ENCODE assay signal across 1 cellular context in the genomic region with DNA sequence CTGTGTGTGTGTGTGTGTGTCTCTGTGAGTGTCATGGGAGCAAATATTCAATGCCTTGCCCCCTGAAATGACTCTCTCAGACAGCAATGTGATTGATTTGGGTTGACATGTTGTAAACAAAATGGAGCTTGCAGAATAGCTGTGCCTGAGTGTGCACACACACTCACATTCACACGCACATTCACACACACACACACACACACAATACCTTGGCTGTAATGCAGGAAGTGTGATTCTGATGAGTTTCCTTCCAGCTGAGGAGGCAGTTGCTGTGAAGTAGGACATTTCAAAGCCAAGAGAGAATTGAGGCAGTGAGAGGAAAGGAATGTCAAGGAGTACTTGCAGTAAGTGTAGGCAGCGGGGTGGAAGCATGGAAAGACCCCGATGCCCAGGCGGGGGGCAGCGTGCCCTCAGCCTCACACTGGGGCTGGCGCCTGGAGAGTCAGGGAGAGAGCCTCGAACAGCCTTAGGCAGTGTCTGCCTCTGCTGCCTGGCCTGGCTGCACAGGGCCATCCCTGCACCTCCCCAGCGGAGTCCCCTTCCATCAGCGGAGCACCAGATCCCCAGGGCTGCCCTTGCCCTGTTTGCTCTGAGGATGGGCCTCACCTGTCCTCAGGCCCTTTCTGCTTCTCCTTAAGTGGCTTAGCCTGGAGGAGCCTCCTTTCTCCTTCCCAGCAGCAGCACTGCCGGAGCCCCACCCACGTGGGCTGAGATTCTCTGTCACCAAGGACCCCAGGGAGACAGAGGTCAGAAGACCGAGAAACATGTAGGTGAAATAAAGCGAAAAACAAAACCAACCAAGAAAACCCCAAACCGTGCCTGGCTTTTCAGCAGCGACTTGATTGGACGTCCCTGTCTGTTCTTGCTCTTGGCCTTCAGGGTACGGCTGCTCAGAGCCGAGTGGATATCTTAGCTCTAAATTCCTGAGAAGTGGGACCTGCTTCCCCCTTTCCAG.
TF ChIP-seq lines count a peak whose summit lies in the region.

No MANE protein-coding gene starts in this region.

TF ChIP-seq in GM12878, 131 proteins besides CTCF, POLR2A, EP300 and RAD21 (continues in another document):
- peak; percentile 30; the same call in 1 of the 2 replicates for TF ChIP-seq YY1 (IDR thresholded peaks at IDR 0.05; ENCODE audit: low read depth, low read length)
- TF ChIP-seq, protein P1, sequence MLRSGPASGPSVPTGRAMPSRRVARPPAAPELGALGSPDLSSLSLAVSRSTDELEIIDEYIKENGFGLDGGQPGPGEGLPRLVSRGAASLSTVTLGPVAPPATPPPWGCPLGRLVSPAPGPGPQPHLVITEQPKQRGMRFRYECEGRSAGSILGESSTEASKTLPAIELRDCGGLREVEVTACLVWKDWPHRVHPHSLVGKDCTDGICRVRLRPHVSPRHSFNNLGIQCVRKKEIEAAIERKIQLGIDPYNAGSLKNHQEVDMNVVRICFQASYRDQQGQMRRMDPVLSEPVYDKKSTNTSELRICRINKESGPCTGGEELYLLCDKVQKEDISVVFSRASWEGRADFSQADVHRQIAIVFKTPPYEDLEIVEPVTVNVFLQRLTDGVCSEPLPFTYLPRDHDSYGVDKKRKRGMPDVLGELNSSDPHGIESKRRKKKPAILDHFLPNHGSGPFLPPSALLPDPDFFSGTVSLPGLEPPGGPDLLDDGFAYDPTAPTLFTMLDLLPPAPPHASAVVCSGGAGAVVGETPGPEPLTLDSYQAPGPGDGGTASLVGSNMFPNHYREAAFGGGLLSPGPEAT (IDR thresholded peaks at IDR 0.05; ENCODE audit: low read depth): peak; percentile 70
- peak; percentile 53; the same call in 1 of the 2 replicates for TF ChIP-seq GATAD2B (conservative IDR thresholded peaks at IDR 0.05; ENCODE audit: low read depth)
- no peak for TF ChIP-seq KLF5 (IDR thresholded peaks at IDR 0.05; ENCODE audit: partially characterized antibody)
- TF ChIP-seq, protein P2, sequence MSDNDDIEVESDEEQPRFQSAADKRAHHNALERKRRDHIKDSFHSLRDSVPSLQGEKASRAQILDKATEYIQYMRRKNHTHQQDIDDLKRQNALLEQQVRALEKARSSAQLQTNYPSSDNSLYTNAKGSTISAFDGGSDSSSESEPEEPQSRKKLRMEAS (IDR thresholded peaks at IDR 0.05; ENCODE audit: low read depth, low read length): peak; percentile 32; the same call in 1 of the 2 replicates
- 0 out of 2 replicates have a peak, but pooled peaks have one; percentile 30 for TF ChIP-seq SMARCA5 (IDR thresholded peaks at IDR 0.05)
- TF ChIP-seq, protein P3, sequence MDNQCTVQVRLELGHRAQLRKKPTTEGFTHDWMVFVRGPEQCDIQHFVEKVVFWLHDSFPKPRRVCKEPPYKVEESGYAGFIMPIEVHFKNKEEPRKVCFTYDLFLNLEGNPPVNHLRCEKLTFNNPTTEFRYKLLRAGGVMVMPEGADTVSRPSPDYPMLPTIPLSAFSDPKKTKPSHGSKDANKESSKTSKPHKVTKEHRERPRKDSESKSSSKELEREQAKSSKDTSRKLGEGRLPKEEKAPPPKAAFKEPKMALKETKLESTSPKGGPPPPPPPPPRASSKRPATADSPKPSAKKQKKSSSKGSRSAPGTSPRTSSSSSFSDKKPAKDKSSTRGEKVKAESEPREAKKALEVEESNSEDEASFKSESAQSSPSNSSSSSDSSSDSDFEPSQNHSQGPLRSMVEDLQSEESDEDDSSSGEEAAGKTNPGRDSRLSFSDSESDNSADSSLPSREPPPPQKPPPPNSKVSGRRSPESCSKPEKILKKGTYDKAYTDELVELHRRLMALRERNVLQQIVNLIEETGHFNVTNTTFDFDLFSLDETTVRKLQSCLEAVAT (IDR thresholded peaks at IDR 0.05): peak; percentile 69; the same call in 1 of the 2 replicates
- TF ChIP-seq WRNIP1 (IDR thresholded peaks at IDR 0.05; ENCODE audit: borderline replicate concordance, low read depth, low read length): no peak
- peak; percentile 17; the same call in 1 of the 2 replicates for TF ChIP-seq LARP7 (IDR thresholded peaks at IDR 0.05)
- TF ChIP-seq ZSCAN29 (IDR thresholded peaks at IDR 0.05): no peak
- TF ChIP-seq SP1 (IDR thresholded peaks at IDR 0.05; ENCODE audit: low read depth, low read length): peak; percentile 31
- TF ChIP-seq, protein P4, sequence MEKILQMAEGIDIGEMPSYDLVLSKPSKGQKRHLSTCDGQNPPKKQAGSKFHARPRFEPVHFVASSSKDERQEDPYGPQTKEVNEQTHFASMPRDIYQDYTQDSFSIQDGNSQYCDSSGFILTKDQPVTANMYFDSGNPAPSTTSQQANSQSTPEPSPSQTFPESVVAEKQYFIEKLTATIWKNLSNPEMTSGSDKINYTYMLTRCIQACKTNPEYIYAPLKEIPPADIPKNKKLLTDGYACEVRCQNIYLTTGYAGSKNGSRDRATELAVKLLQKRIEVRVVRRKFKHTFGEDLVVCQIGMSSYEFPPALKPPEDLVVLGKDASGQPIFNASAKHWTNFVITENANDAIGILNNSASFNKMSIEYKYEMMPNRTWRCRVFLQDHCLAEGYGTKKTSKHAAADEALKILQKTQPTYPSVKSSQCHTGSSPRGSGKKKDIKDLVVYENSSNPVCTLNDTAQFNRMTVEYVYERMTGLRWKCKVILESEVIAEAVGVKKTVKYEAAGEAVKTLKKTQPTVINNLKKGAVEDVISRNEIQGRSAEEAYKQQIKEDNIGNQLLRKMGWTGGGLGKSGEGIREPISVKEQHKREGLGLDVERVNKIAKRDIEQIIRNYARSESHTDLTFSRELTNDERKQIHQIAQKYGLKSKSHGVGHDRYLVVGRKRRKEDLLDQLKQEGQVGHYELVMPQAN (conservative IDR thresholded peaks at IDR 0.05): no peak
- no peak for TF ChIP-seq CHD1 (IDR thresholded peaks at IDR 0.05; ENCODE audit: low read depth, low read length)
- TF ChIP-seq, protein P5, sequence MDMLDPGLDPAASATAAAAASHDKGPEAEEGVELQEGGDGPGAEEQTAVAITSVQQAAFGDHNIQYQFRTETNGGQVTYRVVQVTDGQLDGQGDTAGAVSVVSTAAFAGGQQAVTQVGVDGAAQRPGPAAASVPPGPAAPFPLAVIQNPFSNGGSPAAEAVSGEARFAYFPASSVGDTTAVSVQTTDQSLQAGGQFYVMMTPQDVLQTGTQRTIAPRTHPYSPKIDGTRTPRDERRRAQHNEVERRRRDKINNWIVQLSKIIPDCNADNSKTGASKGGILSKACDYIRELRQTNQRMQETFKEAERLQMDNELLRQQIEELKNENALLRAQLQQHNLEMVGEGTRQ (IDR thresholded peaks at IDR 0.05; ENCODE audit: borderline replicate concordance, low read depth, low read length): peak; percentile 13; the same call in 1 of the 2 replicates
- TF ChIP-seq NFYA (IDR thresholded peaks at IDR 0.05; ENCODE audit: borderline replicate concordance, low read depth, low read length): no peak
- TF ChIP-seq MXI1 (IDR thresholded peaks at IDR 0.05; ENCODE audit: low read depth, low read length): 0 out of 2 replicates have a peak, but pooled peaks have one; percentile 72
- TF ChIP-seq ZZZ3 (IDR thresholded peaks at IDR 0.05; ENCODE audit: control insufficient read depth, insufficient read length, low read depth): no peak
- peak; percentile 54; the same call in 1 of the 2 replicates for TF ChIP-seq NBN (IDR thresholded peaks at IDR 0.05)
- TF ChIP-seq, protein P6, sequence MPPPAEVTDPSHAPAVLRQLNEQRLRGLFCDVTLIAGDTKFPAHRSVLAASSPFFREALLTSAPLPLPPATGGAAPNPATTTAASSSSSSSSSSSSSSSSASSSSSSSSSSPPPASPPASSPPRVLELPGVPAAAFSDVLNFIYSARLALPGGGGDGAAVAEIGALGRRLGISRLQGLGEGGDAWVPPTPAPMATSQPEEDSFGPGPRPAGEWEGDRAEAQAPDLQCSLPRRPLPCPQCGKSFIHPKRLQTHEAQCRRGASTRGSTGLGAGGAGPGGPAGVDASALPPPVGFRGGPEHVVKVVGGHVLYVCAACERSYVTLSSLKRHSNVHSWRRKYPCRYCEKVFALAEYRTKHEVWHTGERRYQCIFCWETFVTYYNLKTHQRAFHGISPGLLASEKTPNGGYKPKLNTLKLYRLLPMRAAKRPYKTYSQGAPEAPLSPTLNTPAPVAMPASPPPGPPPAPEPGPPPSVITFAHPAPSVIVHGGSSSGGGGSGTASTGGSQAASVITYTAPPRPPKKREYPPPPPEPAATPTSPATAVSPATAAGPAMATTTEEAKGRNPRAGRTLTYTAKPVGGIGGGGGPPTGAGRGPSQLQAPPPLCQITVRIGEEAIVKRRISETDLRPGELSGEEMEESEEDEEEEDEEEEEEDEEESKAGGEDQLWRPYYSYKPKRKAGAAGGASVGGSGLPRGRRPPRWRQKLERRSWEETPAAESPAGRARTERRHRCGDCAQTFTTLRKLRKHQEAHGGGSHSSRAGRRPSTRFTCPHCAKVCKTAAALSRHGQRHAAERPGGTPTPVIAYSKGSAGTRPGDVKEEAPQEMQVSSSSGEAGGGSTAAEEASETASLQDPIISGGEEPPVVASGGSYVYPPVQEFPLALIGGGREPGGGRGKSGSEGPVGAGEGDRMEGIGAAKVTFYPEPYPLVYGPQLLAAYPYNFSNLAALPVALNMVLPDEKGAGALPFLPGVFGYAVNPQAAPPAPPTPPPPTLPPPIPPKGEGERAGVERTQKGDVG (CRISPR knock-in tag; IDR thresholded peaks at IDR 0.05): no peak
- no peak for TF ChIP-seq JUND (IDR thresholded peaks at IDR 0.05; ENCODE audit: low read depth, low read length)
- no peak for TF ChIP-seq SMC3 (IDR thresholded peaks at IDR 0.05; ENCODE audit: borderline replicate concordance, low read length)
- TF ChIP-seq SPI1 (IDR thresholded peaks at IDR 0.05; ENCODE audit: borderline replicate concordance, insufficient read depth, low read depth, low read length): peak; percentile 18; the same call in 1 of the 2 replicates
- TF ChIP-seq KAT2A (conservative IDR thresholded peaks at IDR 0.05; ENCODE audit: control insufficient read depth, low read depth, low read length): no peak
- TF ChIP-seq IRF4 (IDR thresholded peaks at IDR 0.05; ENCODE audit: low read depth, low read length): 0 out of 2 replicates have a peak, but pooled peaks have one; percentile 23
- TF ChIP-seq IKZF2 (IDR thresholded peaks at IDR 0.05): peak; percentile 48 to 53; a peak in 3 of 4 replicates
- TF ChIP-seq, protein P7, sequence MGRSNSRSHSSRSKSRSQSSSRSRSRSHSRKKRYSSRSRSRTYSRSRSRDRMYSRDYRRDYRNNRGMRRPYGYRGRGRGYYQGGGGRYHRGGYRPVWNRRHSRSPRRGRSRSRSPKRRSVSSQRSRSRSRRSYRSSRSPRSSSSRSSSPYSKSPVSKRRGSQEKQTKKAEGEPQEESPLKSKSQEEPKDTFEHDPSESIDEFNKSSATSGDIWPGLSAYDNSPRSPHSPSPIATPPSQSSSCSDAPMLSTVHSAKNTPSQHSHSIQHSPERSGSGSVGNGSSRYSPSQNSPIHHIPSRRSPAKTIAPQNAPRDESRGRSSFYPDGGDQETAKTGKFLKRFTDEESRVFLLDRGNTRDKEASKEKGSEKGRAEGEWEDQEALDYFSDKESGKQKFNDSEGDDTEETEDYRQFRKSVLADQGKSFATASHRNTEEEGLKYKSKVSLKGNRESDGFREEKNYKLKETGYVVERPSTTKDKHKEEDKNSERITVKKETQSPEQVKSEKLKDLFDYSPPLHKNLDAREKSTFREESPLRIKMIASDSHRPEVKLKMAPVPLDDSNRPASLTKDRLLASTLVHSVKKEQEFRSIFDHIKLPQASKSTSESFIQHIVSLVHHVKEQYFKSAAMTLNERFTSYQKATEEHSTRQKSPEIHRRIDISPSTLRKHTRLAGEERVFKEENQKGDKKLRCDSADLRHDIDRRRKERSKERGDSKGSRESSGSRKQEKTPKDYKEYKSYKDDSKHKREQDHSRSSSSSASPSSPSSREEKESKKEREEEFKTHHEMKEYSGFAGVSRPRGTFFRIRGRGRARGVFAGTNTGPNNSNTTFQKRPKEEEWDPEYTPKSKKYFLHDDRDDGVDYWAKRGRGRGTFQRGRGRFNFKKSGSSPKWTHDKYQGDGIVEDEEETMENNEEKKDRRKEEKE (IDR thresholded peaks at IDR 0.05): no peak
- peak in 1 of 2 experiments; percentile 54; a peak in 1 of 3 replicates for TF ChIP-seq EGR1 (IDR thresholded peaks at IDR 0.05; ENCODE audit: borderline replicate concordance in 1 of 2, low read depth in 2 of 2, low read length in 2 of 2)
- TF ChIP-seq CHD2 (IDR thresholded peaks at IDR 0.05; ENCODE audit: borderline replicate concordance, low read depth, low read length): no peak
- 0 out of 2 replicates have a peak, but pooled peaks have one; percentile 21 for TF ChIP-seq TCF12 (IDR thresholded peaks at IDR 0.05; ENCODE audit: low read depth, low read length)
- TF ChIP-seq, protein P8, sequence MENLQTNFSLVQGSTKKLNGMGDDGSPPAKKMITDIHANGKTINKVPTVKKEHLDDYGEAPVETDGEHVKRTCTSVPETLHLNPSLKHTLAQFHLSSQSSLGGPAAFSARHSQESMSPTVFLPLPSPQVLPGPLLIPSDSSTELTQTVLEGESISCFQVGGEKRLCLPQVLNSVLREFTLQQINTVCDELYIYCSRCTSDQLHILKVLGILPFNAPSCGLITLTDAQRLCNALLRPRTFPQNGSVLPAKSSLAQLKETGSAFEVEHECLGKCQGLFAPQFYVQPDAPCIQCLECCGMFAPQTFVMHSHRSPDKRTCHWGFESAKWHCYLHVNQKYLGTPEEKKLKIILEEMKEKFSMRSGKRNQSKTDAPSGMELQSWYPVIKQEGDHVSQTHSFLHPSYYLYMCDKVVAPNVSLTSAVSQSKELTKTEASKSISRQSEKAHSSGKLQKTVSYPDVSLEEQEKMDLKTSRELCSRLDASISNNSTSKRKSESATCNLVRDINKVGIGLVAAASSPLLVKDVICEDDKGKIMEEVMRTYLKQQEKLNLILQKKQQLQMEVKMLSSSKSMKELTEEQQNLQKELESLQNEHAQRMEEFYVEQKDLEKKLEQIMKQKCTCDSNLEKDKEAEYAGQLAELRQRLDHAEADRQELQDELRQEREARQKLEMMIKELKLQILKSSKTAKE (IDR thresholded peaks at IDR 0.05; ENCODE audit: low read depth, poor library complexity, severe bottlenecking): peak; percentile 43
- no peak for TF ChIP-seq TAF1 (IDR thresholded peaks at IDR 0.05; ENCODE audit: borderline replicate concordance, low read depth, low read length)
- TF ChIP-seq, protein P9, sequence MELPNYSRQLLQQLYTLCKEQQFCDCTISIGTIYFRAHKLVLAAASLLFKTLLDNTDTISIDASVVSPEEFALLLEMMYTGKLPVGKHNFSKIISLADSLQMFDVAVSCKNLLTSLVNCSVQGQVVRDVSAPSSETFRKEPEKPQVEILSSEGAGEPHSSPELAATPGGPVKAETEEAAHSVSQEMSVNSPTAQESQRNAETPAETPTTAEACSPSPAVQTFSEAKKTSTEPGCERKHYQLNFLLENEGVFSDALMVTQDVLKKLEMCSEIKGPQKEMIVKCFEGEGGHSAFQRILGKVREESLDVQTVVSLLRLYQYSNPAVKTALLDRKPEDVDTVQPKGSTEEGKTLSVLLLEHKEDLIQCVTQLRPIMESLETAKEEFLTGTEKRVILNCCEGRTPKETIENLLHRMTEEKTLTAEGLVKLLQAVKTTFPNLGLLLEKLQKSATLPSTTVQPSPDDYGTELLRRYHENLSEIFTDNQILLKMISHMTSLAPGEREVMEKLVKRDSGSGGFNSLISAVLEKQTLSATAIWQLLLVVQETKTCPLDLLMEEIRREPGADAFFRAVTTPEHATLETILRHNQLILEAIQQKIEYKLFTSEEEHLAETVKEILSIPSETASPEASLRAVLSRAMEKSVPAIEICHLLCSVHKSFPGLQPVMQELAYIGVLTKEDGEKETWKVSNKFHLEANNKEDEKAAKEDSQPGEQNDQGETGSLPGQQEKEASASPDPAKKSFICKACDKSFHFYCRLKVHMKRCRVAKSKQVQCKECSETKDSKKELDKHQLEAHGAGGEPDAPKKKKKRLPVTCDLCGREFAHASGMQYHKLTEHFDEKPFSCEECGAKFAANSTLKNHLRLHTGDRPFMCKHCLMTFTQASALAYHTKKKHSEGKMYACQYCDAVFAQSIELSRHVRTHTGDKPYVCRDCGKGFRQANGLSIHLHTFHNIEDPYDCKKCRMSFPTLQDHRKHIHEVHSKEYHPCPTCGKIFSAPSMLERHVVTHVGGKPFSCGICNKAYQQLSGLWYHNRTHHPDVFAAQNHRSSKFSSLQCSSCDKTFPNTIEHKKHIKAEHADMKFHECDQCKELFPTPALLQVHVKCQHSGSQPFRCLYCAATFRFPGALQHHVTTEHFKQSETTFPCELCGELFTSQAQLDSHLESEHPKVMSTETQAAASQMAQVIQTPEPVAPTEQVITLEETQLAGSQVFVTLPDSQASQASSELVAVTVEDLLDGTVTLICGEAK (IDR thresholded peaks at IDR 0.05; ENCODE audit: borderline replicate concordance): no peak
